16 cellular contexts compared by ENCODE assay signal in the genomic region with DNA sequence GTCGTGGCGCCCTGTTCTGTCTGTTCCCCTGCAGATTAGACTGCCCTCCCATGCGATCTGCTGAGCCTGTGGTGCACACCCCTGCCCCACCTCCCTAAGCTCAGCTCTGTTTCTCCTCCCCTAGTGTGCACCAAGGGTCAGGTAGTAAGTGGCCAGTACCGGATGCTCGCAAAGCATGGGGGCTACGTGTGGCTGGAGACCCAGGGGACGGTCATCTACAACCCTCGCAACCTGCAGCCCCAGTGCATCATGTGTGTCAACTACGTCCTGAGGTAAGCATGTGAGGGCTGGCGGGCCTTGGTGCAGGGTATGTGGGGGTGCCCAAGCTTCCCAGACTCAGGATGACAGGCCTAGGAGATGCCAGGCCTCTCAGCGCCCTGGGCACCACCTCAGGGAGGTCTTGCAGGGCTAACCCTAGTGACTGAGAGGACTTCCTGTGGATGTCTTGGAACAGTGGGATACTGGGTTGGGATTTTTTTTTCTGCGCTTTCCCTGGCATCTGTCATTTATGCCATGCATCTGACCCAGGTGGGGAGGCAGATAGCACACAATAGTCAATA.
DNase-seq lines count a peak whose midpoint lies in the region; ATAC-seq, FAIRE-seq and TF ChIP-seq lines count a peak whose summit lies in the region.
"Had no signal": no experiment of that assay in that cellular context is flagged by ENCODE, and none has a peak within 500 bp of the region (broad histone marks: within the 10 kb centered on the region; RNA-seq: fewer than 3 reads in every experiment).

No MANE protein-coding gene starts in this region.

- peaks cover 57 to 99% of the 10 kb centered on the region in 2 experiments for H3K36me3 ChIP-seq in HepG2 (replicated peaks in 1 of 2; ENCODE audit: control insufficient read depth in 1 of 2, insufficient read depth in 2 of 2, low read length in 2 of 2)
- H3K36me3 ChIP-seq in right lobe of liver: peaks cover 25 to 98% (median 66%) of the 10 kb centered on the region in 4 donors
- H3K36me3 ChIP-seq in lower lobe of right lung: peaks cover 100% of the 10 kb centered on the region

- no peak for FAIRE-seq in HepG2 (lab: Jason Lieb, UNC)
- FAIRE-seq: A204.1, GM12892 had no signal

- no peak for TF ChIP-seq RAD21 in HepG2 (CRISPR knock-in tag; IDR thresholded peaks at IDR 0.05)

- peak overlapping the region; percentile 27 for H3K27ac Mint-ChIP-seq in stimulated activated effector memory CD8-positive, alpha-beta T cell treated with anti-CD3 and anti-CD28 coated beads, Interleukin-12 subunit alpha, Interleukin-12 subunit beta, amount 100 ng/mL, for 72 hours
- H3K27ac Mint-ChIP-seq in T-helper 2 cell treated with Interferon-gamma antibody and Interleukin-4, amounts not matched to agents 5 μg/mL and 100 μg/mL, for 36 hours: no peak overlapping the region
- H3K27ac Mint-ChIP-seq: B cell; CD4-positive, alpha-beta T cell had no signal

- in situ Hi-C loops in HepG2 (cut with HindIII; ENCODE audit: extremely low pct_ligation_motif_present, low pct_unique_long_range_greater_than_20kb): no loop called here

- POLR2A ChIA-PET in HepG2 (lab: Yijun Ruan, JAX): no interaction called here

- no peak overlapping the region for H3K4me3 ChIP-seq in HepG2 (replicated peaks in 1 of 3; ENCODE audit: insufficient read depth in 1 of 3, low read depth in 2 of 3, low read length in 3 of 3)
- no peak overlapping the region for H3K4me3 ChIP-seq in right lobe of liver
- no peak overlapping the region for H3K4me3 ChIP-seq in lower lobe of right lung

- H3K9me3 ChIP-seq in HepG2 (ENCODE audit: low read length) (no peaks in the 10 kb centered on the region), right lobe of liver (no peaks in the 10 kb centered on the region), lower lobe of right lung (no peaks in the 10 kb centered on the region)

- no peak for TF ChIP-seq CTCF in HepG2 (CRISPR knock-in tag; IDR thresholded peaks at IDR 0.05)
- no peak for TF ChIP-seq CTCF in right lobe of liver (IDR thresholded peaks at IDR 0.05)
- no peak for TF ChIP-seq CTCF in lower lobe of right lung (IDR thresholded peaks at IDR 0.05)

- TF ChIP-seq POLR2A in HepG2 (IDR thresholded peaks at IDR 0.05; ENCODE audit: insufficient read depth in 1 of 2, low read depth in 2 of 2, low read length in 2 of 2) (no peak), right lobe of liver (IDR thresholded peaks at IDR 0.05) (no peak)

- no peak overlapping the region for H2AFZ ChIP-seq in HepG2 (ENCODE audit: low read length)

- H3K27me3 Mint-ChIP-seq in T-helper 2 cell treated with Interferon-gamma antibody and Interleukin-4, amounts not matched to agents 5 μg/mL and 100 μg/mL, for 36 hours (ENCODE audit: low read depth): no peaks in the 10 kb centered on the region
- H3K27me3 Mint-ChIP-seq: B cell; CD4-positive, alpha-beta T cell had no signal

- H3K36me3 Mint-ChIP-seq in stimulated activated effector memory CD8-positive, alpha-beta T cell treated with anti-CD3 and anti-CD28 coated beads, Interleukin-12 subunit alpha, Interleukin-12 subunit beta, amount 100 ng/mL, for 72 hours: peaks cover 100% of the 10 kb centered on the region
- H3K36me3 Mint-ChIP-seq in T-helper 2 cell treated with Interferon-gamma antibody and Interleukin-4, amounts not matched to agents 5 μg/mL and 100 μg/mL, for 36 hours (ENCODE audit: low read depth): peaks cover 12% of the 10 kb centered on the region

- no peak overlapping the region for H3K9ac ChIP-seq in HepG2 (ENCODE audit: insufficient read depth, low read depth, low read length)

- H3K27me3 ChIP-seq in HepG2 (ENCODE audit: control insufficient read depth in 1 of 2, insufficient read depth in 2 of 2, low read length in 2 of 2): no peaks in the 10 kb centered on the region
- H3K27me3 ChIP-seq in right lobe of liver: no peaks in the 10 kb centered on the region
- H3K27me3 ChIP-seq in lower lobe of right lung (ENCODE audit: low read depth): no peaks in the 10 kb centered on the region

- ATAC-seq in HepG2 (no peak), right lobe of liver (no peak), lower lobe of right lung (no peak), esophagus mucosa (no peak), HG02885 (IDR thresholded peaks at IDR 0.05; ENCODE audit: poor library complexity, unreplicated experiment) (no peak)
- ATAC-seq in stimulated activated effector memory CD8-positive, alpha-beta T cell treated with anti-CD3 and anti-CD28 coated beads, Interleukin-12 subunit alpha, Interleukin-12 subunit beta, amount 100 ng/mL, for 72 hours: no peak

- H3K4me1 ChIP-seq in HepG2 (ENCODE audit: insufficient read depth, low read length) (peaks cover 23% of the 10 kb centered on the region), right lobe of liver (no peaks in the 10 kb centered on the region), lower lobe of right lung (peaks cover 30% of the 10 kb centered on the region)

- no peaks in the 10 kb centered on the region; the same call in 1 of the 2 replicates for H4K20me1 ChIP-seq in HepG2 (ENCODE audit: insufficient read depth, low read length)

- intact Hi-C loops in HepG2 (cut with micrococcal nuclease; ENCODE audit: unreplicated experiment) (no loop called here), right lobe of liver (cut with DNase I) (no loop called here), lower lobe of right lung (cut with DNase I) (no loop called here)

- TF ChIP-seq EP300 in HepG2 (IDR thresholded peaks at IDR 0.05; ENCODE audit: low read depth in 2 of 2, low read length in 2 of 2): no peak
- TF ChIP-seq EP300 in HepG2 (CRISPR knock-in tag; IDR thresholded peaks at IDR 0.05; ENCODE audit: borderline replicate concordance): no peak

- H3K9me3 Mint-ChIP-seq in stimulated activated effector memory CD8-positive, alpha-beta T cell treated with anti-CD3 and anti-CD28 coated beads, Interleukin-12 subunit alpha, Interleukin-12 subunit beta, amount 100 ng/mL, for 72 hours: no peaks in the 10 kb centered on the region
- no peaks in the 10 kb centered on the region for H3K9me3 Mint-ChIP-seq in T-helper 2 cell treated with Interferon-gamma antibody and Interleukin-4, amounts not matched to agents 5 μg/mL and 100 μg/mL, for 36 hours
- H3K9me3 Mint-ChIP-seq: CD4-positive, alpha-beta T cell; H9 had no signal

- H3K79me2 ChIP-seq in HepG2 (ENCODE audit: insufficient read depth, low read length): no peaks in the 10 kb centered on the region

- DNase-seq in HepG2 (ENCODE audit: low spot score): no peak
- DNase-seq in right lobe of liver: no peak
- DNase-seq in lower lobe of right lung: no peak
- no peak for DNase-seq in stimulated activated effector memory CD8-positive, alpha-beta T cell treated with anti-CD3 and anti-CD28 coated beads, Interleukin-12 subunit alpha, Interleukin-12 subunit beta, amount 100 ng/mL, for 72 hours (ENCODE audit: low spot score in 2 of 2)
- no peak for DNase-seq in T-helper 2 cell treated with Interferon-gamma antibody and Interleukin-4, amounts not matched to agents 5 μg/mL and 100 μg/mL, for 36 hours (ENCODE audit: low spot score)
- DNase-seq: C1 segment of cervical spinal cord; Calu3; CD4-positive, alpha-beta T cell; DMS 273 treated with DMSO at 0.1 percent for 48 hours; GOT3; H9 had no signal

- H3K27ac ChIP-seq in HepG2 (ENCODE audit: extremely low read length, insufficient read depth, low read length) (no peak overlapping the region), right lobe of liver (no peak overlapping the region), lower lobe of right lung (peak overlapping the region; percentile 21)

- CTCF ChIA-PET in HepG2 (lab: Yijun Ruan, JAX; ENCODE audit: low intra/inter-chr PET ratio, low total read pairs): no interaction called here

- H3K4me1 Mint-ChIP-seq in stimulated activated effector memory CD8-positive, alpha-beta T cell treated with anti-CD3 and anti-CD28 coated beads, Interleukin-12 subunit alpha, Interleukin-12 subunit beta, amount 100 ng/mL, for 72 hours: peaks cover 14% of the 10 kb centered on the region
- H3K4me1 Mint-ChIP-seq in T-helper 2 cell treated with Interferon-gamma antibody and Interleukin-4, amounts not matched to agents 5 μg/mL and 100 μg/mL, for 36 hours (ENCODE audit: low read depth): no peaks in the 10 kb centered on the region
- H3K4me1 Mint-ChIP-seq: B cell, H9 had no signal

- no peak overlapping the region for H3K4me2 ChIP-seq in HepG2 (ENCODE audit: low read depth, low read length)

- 98% methylated on average over 12 of the region's 12 CpGs for WGBS in HepG2 (ENCODE audit: low lambda C conversion rate)
- WGBS in right lobe of liver (ENCODE audit: insufficient coverage, low coverage, low lambda C conversion rate, missing lambda C conversion rate): 86% methylated on average over 7 of the region's 12 CpGs

- no peak overlapping the region for H3K4me3 Mint-ChIP-seq in stimulated activated effector memory CD8-positive, alpha-beta T cell treated with anti-CD3 and anti-CD28 coated beads, Interleukin-12 subunit alpha, Interleukin-12 subunit beta, amount 100 ng/mL, for 72 hours
- H3K4me3 Mint-ChIP-seq in T-helper 2 cell treated with Interferon-gamma antibody and Interleukin-4, amounts not matched to agents 5 μg/mL and 100 μg/mL, for 36 hours: no peak overlapping the region
- H3K4me3 Mint-ChIP-seq: B cell; CD4-positive, alpha-beta T cell; H9 had no signal

- no TSS peak for BruUV-seq in HepG2 (replicated peaks; lab: Mats Ljungman, UMichigan)

TF ChIP-seq in HepG2, 621 proteins besides CTCF, POLR2A, EP300 and RAD21 (continues in another document):
- TF ChIP-seq PAF1 (CRISPR knock-in tag; IDR thresholded peaks at IDR 0.05) (peak; percentile 52; the same call in 1 of the 2 replicates), SMYD3 (CRISPR knock-in tag; IDR thresholded peaks at IDR 0.05) (no peak), ZNF615 (CRISPR knock-in tag; IDR thresholded peaks at IDR 0.05; ENCODE audit: borderline replicate concordance) (no peak), ZFP62 (CRISPR knock-in tag; IDR thresholded peaks at IDR 0.05) (no peak), GLI4 (CRISPR knock-in tag; IDR thresholded peaks at IDR 0.05; ENCODE audit: borderline replicate concordance) (no peak)
- TF ChIP-seq, protein P1, sequence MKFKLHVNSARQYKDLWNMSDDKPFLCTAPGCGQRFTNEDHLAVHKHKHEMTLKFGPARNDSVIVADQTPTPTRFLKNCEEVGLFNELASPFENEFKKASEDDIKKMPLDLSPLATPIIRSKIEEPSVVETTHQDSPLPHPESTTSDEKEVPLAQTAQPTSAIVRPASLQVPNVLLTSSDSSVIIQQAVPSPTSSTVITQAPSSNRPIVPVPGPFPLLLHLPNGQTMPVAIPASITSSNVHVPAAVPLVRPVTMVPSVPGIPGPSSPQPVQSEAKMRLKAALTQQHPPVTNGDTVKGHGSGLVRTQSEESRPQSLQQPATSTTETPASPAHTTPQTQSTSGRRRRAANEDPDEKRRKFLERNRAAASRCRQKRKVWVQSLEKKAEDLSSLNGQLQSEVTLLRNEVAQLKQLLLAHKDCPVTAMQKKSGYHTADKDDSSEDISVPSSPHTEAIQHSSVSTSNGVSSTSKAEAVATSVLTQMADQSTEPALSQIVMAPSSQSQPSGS (CRISPR knock-in tag; IDR thresholded peaks at IDR 0.05): no peak
